ENCODE assay signal across 8 cellular contexts in the genomic region with DNA sequence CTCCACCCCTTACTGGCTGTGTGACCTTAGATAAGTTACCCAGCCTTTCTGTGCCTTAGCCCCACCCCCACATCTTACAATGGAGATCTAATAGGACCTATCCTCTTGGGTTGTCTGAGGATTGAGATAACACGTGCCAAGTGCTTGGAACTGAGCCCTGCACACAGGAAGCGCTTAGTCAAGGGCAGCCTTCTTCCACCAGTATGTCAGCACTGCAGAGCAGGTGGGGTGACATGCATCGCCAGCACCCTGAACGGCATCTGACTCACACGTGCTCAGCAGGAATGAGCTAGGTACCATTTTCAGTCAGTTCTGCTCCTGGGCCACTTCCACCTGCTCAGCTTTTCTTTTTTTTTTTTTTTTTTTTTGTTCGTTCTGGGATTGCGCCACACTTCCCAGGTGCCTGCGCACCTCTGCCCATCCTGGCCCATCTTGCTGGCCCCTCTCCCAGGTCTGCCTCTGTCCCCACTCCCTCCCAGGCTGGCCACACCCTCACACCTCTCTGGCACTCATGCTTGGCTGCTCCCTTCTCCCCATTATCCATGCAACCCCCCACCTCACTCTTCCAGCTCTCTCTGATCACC. TPM values are rescaled to one million over a fixed set of nuclear protein-coding genes. Genes with fewer than 3 reads are reported as not detected.
DNase-seq lines count a peak whose midpoint lies in the region; ATAC-seq and TF ChIP-seq lines count a peak whose summit lies in the region.

No MANE protein-coding gene starts in this region.

- H2AFZ ChIP-seq in fibroblast of lung (ENCODE audit: low read length): no peak overlapping the region

- H3K36me3 ChIP-seq in fibroblast of lung (ENCODE audit: control insufficient read depth, insufficient read depth, low read length) (no peaks in the 10 kb centered on the region), ovary (no peaks in the 10 kb centered on the region)

- no peak for TF ChIP-seq EP300 in ovary (IDR thresholded peaks at IDR 0.05)

- no peak for TF ChIP-seq POLR2A in ovary (IDR thresholded peaks at IDR 0.05)

- POLR2A ChIA-PET in GM10248 (lab: Yijun Ruan, JAX): interaction anchor here (0.6 to 1.2 kb wide), 2 partner anchors 20 to 22 kb away, joined by 3 to 8 read pairs; a partner anchor contains a TSS

- no peak overlapping the region for H3K9ac ChIP-seq in fibroblast of lung (ENCODE audit: insufficient read depth, low read length)

- ATAC-seq in GM21825 (IDR thresholded peaks at IDR 0.05; ENCODE audit: unreplicated experiment) (peak; percentile 46), HG03521 (IDR thresholded peaks at IDR 0.05; ENCODE audit: unreplicated experiment) (no peak), HG02884 (IDR thresholded peaks at IDR 0.05; ENCODE audit: unreplicated experiment) (no peak), HG02840 (IDR thresholded peaks at IDR 0.05; ENCODE audit: low FRiP score, unreplicated experiment) (no peak)

- no peaks in the 10 kb centered on the region for H4K20me1 ChIP-seq in fibroblast of lung (ENCODE audit: control insufficient read depth, extremely low read depth, insufficient read depth, low read length)

- no peaks in the 10 kb centered on the region for H3K79me2 ChIP-seq in fibroblast of lung (ENCODE audit: control insufficient read depth, insufficient read depth, low read length)

- TF ChIP-seq CTCF in GM10248 (IDR thresholded peaks at IDR 0.05; ENCODE audit: control extremely low read depth, extremely low read depth, low read depth, missing control alignments) (no peak), fibroblast of lung (conservative IDR thresholded peaks at IDR 0.05 in 1 of 2, IDR thresholded peaks at IDR 0.05 in 1 of 2; ENCODE audit: low read depth in 1 of 2, low read length in 2 of 2) (no peak), ovary (IDR thresholded peaks at IDR 0.05) (no peak)

- H3K4me2 ChIP-seq in fibroblast of lung (ENCODE audit: extremely low read depth, insufficient read depth, low read length): no peak overlapping the region

- intact Hi-C loops in ovary (cut with DNase I): loop anchor here in 1 of 4 donors (2.0 kb wide), 1 partner anchor 30 kb away; no protein-coding TSS in a partner anchor

- H3K4me1 ChIP-seq in fibroblast of lung (ENCODE audit: control insufficient read depth, extremely low read depth, insufficient read depth, low read length): peaks cover 10% of the 10 kb centered on the region
- no peaks in the 10 kb centered on the region for H3K4me1 ChIP-seq in ovary (ENCODE audit: insufficient read depth)

- CTCF ChIA-PET in GM10248 (lab: Yijun Ruan, JAX): interaction anchor here (1.0 to 4.8 kb wide), 3 partner anchors 14 to 35 kb away, joined by 3 to 33 read pairs (median 4); no protein-coding TSS in a partner anchor

- peak; percentile 50 for DNase-seq in GM10248 (ENCODE audit: extremely low spot score)
- DNase-seq in NCI-H2196 treated with DMSO at 0.1 percent for 48 hours (lab: John Stamatoyannopoulos, UW; ENCODE audit: unreplicated experiment): peak; percentile 69
- DNase-seq in fibroblast of lung (ENCODE audit: low read depth in 2 of 2): peak; percentile 42 to 68
- DNase-seq in ovary: no peak

- H3K4me3 ChIP-seq in fibroblast of lung (replicated peaks in 1 of 4; ENCODE audit: control extremely low read depth in 1 of 4, insufficient read depth in 1 of 4, low read depth in 3 of 4, low read length in 4 of 4): no peak overlapping the region
- no peak overlapping the region for H3K4me3 ChIP-seq in ovary

- H3K27ac ChIP-seq in fibroblast of lung (ENCODE audit: insufficient read depth, low read length) (no peak overlapping the region), ovary (no peak overlapping the region)

- 75 to 85% (median 79%) methylated on average over 8 of the region's 8 CpGs for WGBS in ovary, 3 donors

- H3K27me3 ChIP-seq in fibroblast of lung (ENCODE audit: control insufficient read depth, insufficient read depth, low read length) (peaks cover 5% of the 10 kb centered on the region), ovary (no peaks in the 10 kb centered on the region)

- H3K9me3 ChIP-seq in fibroblast of lung (ENCODE audit: control insufficient read depth, insufficient read depth, low read depth, low read length): no peaks in the 10 kb centered on the region
- H3K9me3 ChIP-seq in ovary: no peaks in the 10 kb centered on the region

RNA-seq across cellular contexts. Expression of a gene that starts 19.6 kb away (rescaled TPM):
- total RNA-seq in fibroblast of lung: 22.3 and 22.6 TPM in 2 replicates
- 25.5 and 61.0 TPM in 2 replicates for polyA plus RNA-seq in fibroblast of lung
- 16.8 and 36.6 TPM in 2 replicates for polyA plus RNA-seq in fibroblast of lung (2012)
- 22.6 and 31.1 TPM in 2 replicates for polyA minus RNA-seq in fibroblast of lung (ENCODE audit: low replicate concordance)
- 10 to 100 TPM; 27.3 to 57.2 (median 43.5) TPM for total RNA-seq in ovary
- 100 to 1,000 TPM in 1 of 2 donors, 10 to 100 TPM in 1; 49.1 to 231 TPM for polyA plus RNA-seq in ovary

Comparison
In these comparisons a context has a peak if more than half of its experiments do, and no peak if none do; other contexts are left out.
1. DNase-seq: peak in GM10248 (single experiment), NCI-H2196 treated with DMSO at 0.1 percent for 48 hours (single experiment) and fibroblast of lung (2 of 2); none in ovary (0 of 5).